10 cellular contexts compared by ENCODE assay signal in genomic region chr5:149264432-149265069, GRCh38. TPM values are rescaled to one million over a fixed set of nuclear protein-coding genes. Genes with fewer than 3 reads are reported as not detected.
DNase-seq lines count a peak whose midpoint lies in the region; ATAC-seq, FAIRE-seq and TF ChIP-seq lines count a peak whose summit lies in the region.
"Had no signal": no experiment of that assay in that cellular context is flagged by ENCODE, and none has a peak within 500 bp of the region (broad histone marks: within the 10 kb centered on the region; RNA-seq: fewer than 3 reads in every experiment).

No MANE protein-coding gene starts in this region.

- H2AK5ac ChIP-seq in mesenchymal stem cell (ENCODE audit: low read length, severe bottlenecking), result no peak overlapping the region

- H3K27me3 ChIP-seq in GM23338 (ENCODE audit: insufficient read depth) (peaks cover 9% of the 10 kb centered on the region), small intestine (ENCODE audit: control insufficient read depth in 2 of 2, insufficient read depth in 2 of 2, low read length in 2 of 2) (no peaks in the 10 kb centered on the region), mesenchymal stem cell (ENCODE audit: control insufficient read depth in 1 of 2, insufficient read depth in 1 of 2, low read length in 2 of 2) (peaks cover 0 to 28% of the 10 kb centered on the region in 2 experiments)

- peak; percentile 59 for DNase-seq in GM12865 (ENCODE audit: low read depth)
- peak; percentile 95 for DNase-seq in GM23338 (ENCODE audit: low spot score)
- peak; percentile 84 for DNase-seq in NCI-H1436 (lab: John Stamatoyannopoulos, UW)
- peak; percentile 65 for DNase-seq in activated CD4-positive, alpha-beta T cell treated with anti-CD3 and anti-CD28 coated beads, Interleukin-2, amount 10 ng/mL, durations not matched to agents 7 days and 5 days
- no peak for DNase-seq in fibroblast of pulmonary artery (ENCODE audit: low read depth)
- peak; percentile 41 for DNase-seq in small intestine
- no peak for DNase-seq in COLO829 (ENCODE audit: low spot score)
- no peak for DNase-seq in mesenchymal stem cell

- peak; percentile 99 for ATAC-seq in GM23338

- no peaks in the 10 kb centered on the region for H3F3A ChIP-seq in GM23338 (replicated peaks; ENCODE audit: low read depth)

- FAIRE-seq in small intestine (lab: Jason Lieb, UNC), result no peak

- no peak overlapping the region for H2BK5ac ChIP-seq in mesenchymal stem cell (ENCODE audit: low read depth, low read length, poor library complexity, severe bottlenecking)

- no peak overlapping the region for H3K23ac ChIP-seq in mesenchymal stem cell (ENCODE audit: low read length in 2 of 2)

- H2BK120ac ChIP-seq in mesenchymal stem cell (ENCODE audit: low read depth, low read length), result no peak overlapping the region

- H3K4me3 Mint-ChIP-seq in GM23338, result peak overlapping the region; percentile 55; the same call in 2 of the 3 replicates
- H3K4me3 Mint-ChIP-seq in activated CD4-positive, alpha-beta T cell treated with anti-CD3 and anti-CD28 coated beads, Interleukin-2, amount 10 ng/mL, durations not matched to agents 7 days and 5 days, result no peak overlapping the region

- H2AFZ ChIP-seq in GM23338, result peak overlapping the region; percentile 78; the same call in 1 of the 2 replicates
- H2AFZ ChIP-seq in mesenchymal stem cell (ENCODE audit: low read depth, low read length), result no peak overlapping the region

- H4K8ac ChIP-seq in mesenchymal stem cell (ENCODE audit: low read length), result no peak overlapping the region

- H3K9me3 Mint-ChIP-seq in GM23338, result no peaks in the 10 kb centered on the region
- no peaks in the 10 kb centered on the region for H3K9me3 Mint-ChIP-seq in activated CD4-positive, alpha-beta T cell treated with anti-CD3 and anti-CD28 coated beads, Interleukin-2, amount 10 ng/mL, durations not matched to agents 7 days and 5 days

- H3K27ac ChIP-seq in GM23338 (ENCODE audit: low read depth) (no peak overlapping the region), small intestine (ENCODE audit: low read depth in 1 of 2, low read length in 1 of 2) (no peak overlapping the region), mesenchymal stem cell (ENCODE audit: low read length, poor library complexity, severe bottlenecking) (no peak overlapping the region)
- H3K27ac ChIP-seq: neutrophil had no signal

- TF ChIP-seq CTCF in GM12865 (IDR thresholded peaks at IDR 0.05; ENCODE audit: insufficient read depth, low read depth, low read length, missing control alignments), result peak; percentile 60
- TF ChIP-seq CTCF in GM23338 (conservative IDR thresholded peaks at IDR 0.05; ENCODE audit: low read depth in 2 of 2), result peak; percentile 83 to 90
- peak; percentile 46 for TF ChIP-seq CTCF in fibroblast of pulmonary artery (IDR thresholded peaks at IDR 0.05; ENCODE audit: low read length, missing control alignments)

- H3K9me3 ChIP-seq in small intestine (ENCODE audit: control insufficient read depth, low read depth), result no peaks in the 10 kb centered on the region
- H3K9me3 ChIP-seq in mesenchymal stem cell (ENCODE audit: control insufficient read depth, low read length), result peaks cover 15% of the 10 kb centered on the region
- H3K9me3 ChIP-seq: neutrophil had no signal

- no peak overlapping the region for H3K27ac Mint-ChIP-seq in GM23338
- no peak overlapping the region for H3K27ac Mint-ChIP-seq in activated CD4-positive, alpha-beta T cell treated with anti-CD3 and anti-CD28 coated beads, Interleukin-2, amount 10 ng/mL, durations not matched to agents 7 days and 5 days

- H3K79me1 ChIP-seq in mesenchymal stem cell (replicated peaks; ENCODE audit: low read length, poor library complexity, severe bottlenecking), result no peaks in the 10 kb centered on the region

- no peak overlapping the region for H2BK15ac ChIP-seq in mesenchymal stem cell (ENCODE audit: low read depth, poor library complexity, severe bottlenecking)

- H3K4me3 ChIP-seq in GM12865 (ENCODE audit: low read depth, low read length) (no peak overlapping the region), GM23338 (no peak overlapping the region), fibroblast of pulmonary artery (replicated peaks; ENCODE audit: low read depth, low read length) (no peak overlapping the region), small intestine (ENCODE audit: low read depth in 1 of 2, low read length in 2 of 2) (no peak overlapping the region), mesenchymal stem cell (ENCODE audit: insufficient read depth in 1 of 2, low read depth in 1 of 2, low read length in 2 of 2) (no peak overlapping the region)

- peaks cover 7% of the 10 kb centered on the region for H3K27me3 Mint-ChIP-seq in GM23338 (ENCODE audit: insufficient read depth, low read depth, poor library complexity)
- H3K27me3 Mint-ChIP-seq in activated CD4-positive, alpha-beta T cell treated with anti-CD3 and anti-CD28 coated beads, Interleukin-2, amount 10 ng/mL, durations not matched to agents 7 days and 5 days, result peaks cover 10% of the 10 kb centered on the region

- POLR2A ChIA-PET in activated CD4-positive, alpha-beta T cell treated with anti-CD3 and anti-CD28 coated beads, Interleukin-2, amount 10 ng/mL, durations not matched to agents 7 days and 5 days (lab: Charles Lee), result no interaction called here

- no peak overlapping the region for H3K9ac ChIP-seq in mesenchymal stem cell (ENCODE audit: low read length)

- H3K14ac ChIP-seq in mesenchymal stem cell (ENCODE audit: low read length in 2 of 2), result no peak overlapping the region

- no peaks in the 10 kb centered on the region for H3K9me2 ChIP-seq in GM23338 (ENCODE audit: insufficient read depth)

- H3K4me2 ChIP-seq in GM23338, result 0 out of 2 replicates have a peak overlapping the region, but pooled peaks have one; percentile 25
- no peak overlapping the region for H3K4me2 ChIP-seq in mesenchymal stem cell (ENCODE audit: low read length, poor library complexity, severe bottlenecking)

- H3K4ac ChIP-seq in mesenchymal stem cell (ENCODE audit: low read depth in 1 of 2, low read length in 2 of 2), result no peak overlapping the region

- H3K4me1 Mint-ChIP-seq in GM23338, result peaks cover 10% of the 10 kb centered on the region
- peaks cover 4% of the 10 kb centered on the region for H3K4me1 Mint-ChIP-seq in activated CD4-positive, alpha-beta T cell treated with anti-CD3 and anti-CD28 coated beads, Interleukin-2, amount 10 ng/mL, durations not matched to agents 7 days and 5 days

- no peak overlapping the region for H3K18ac ChIP-seq in mesenchymal stem cell (ENCODE audit: low read depth in 1 of 2, low read length in 2 of 2)

- H3K79me2 ChIP-seq in GM23338 (replicated peaks; ENCODE audit: insufficient read depth), result no peaks in the 10 kb centered on the region

- H4K20me1 ChIP-seq in GM23338 (replicated peaks; ENCODE audit: insufficient read depth), result no peaks in the 10 kb centered on the region

- WGBS in small intestine, 3 donors, result 12 to 23% (median 14%) methylated on average over 12 of the region's 12 CpGs
- WGBS in mesenchymal stem cell, result 16% methylated on average over 12 of the region's 12 CpGs

- H3K4me1 ChIP-seq in GM23338 (ENCODE audit: insufficient read depth) (no peaks in the 10 kb centered on the region), small intestine (ENCODE audit: control insufficient read depth in 2 of 2, insufficient read depth in 1 of 2, low read depth in 1 of 2, low read length in 1 of 2) (no peaks in the 10 kb centered on the region), mesenchymal stem cell (ENCODE audit: control insufficient read depth, insufficient read depth, low read depth, low read length) (peaks cover 3% of the 10 kb centered on the region)

- H3K36me3 ChIP-seq in GM23338 (ENCODE audit: insufficient read depth) (no peaks in the 10 kb centered on the region), small intestine (ENCODE audit: control insufficient read depth in 2 of 2, insufficient read depth in 2 of 2, low read length in 2 of 2) (no peaks in the 10 kb centered on the region), mesenchymal stem cell (ENCODE audit: control insufficient read depth in 1 of 2, insufficient read depth in 2 of 2, low read depth in 1 of 2, low read length in 2 of 2) (no peaks in the 10 kb centered on the region)
- H3K36me3 ChIP-seq: neutrophil had no signal

- CTCF ChIA-PET in activated CD4-positive, alpha-beta T cell treated with anti-CD3 and anti-CD28 coated beads, Interleukin-2, amount 10 ng/mL, durations not matched to agents 7 days and 5 days (lab: Charles Lee), result interaction anchor here (0.8 to 1.3 kb wide), 4 partner anchors 10 to 100 kb away, joined by 3 to 6 read pairs (median 3); no protein-coding TSS in a partner anchor

- no peaks in the 10 kb centered on the region; the same call in 2 of the 3 replicates for H3K36me3 Mint-ChIP-seq in GM23338 (ENCODE audit: low read depth)
- H3K36me3 Mint-ChIP-seq in activated CD4-positive, alpha-beta T cell treated with anti-CD3 and anti-CD28 coated beads, Interleukin-2, amount 10 ng/mL, durations not matched to agents 7 days and 5 days (ENCODE audit: low read depth), result no peaks in the 10 kb centered on the region

- no peak overlapping the region for H4K91ac ChIP-seq in mesenchymal stem cell (ENCODE audit: low read length)

- H2BK12ac ChIP-seq in mesenchymal stem cell (ENCODE audit: low read length in 2 of 2), result no peak overlapping the region

TF ChIP-seq in GM23338, 12 proteins besides CTCF, POLR2A, EP300 and RAD21:
- TF ChIP-seq JUNB (IDR thresholded peaks at IDR 0.05; ENCODE audit: unreplicated experiment), result no peak
- no peak for TF ChIP-seq POLR2AphosphoS5 (IDR thresholded peaks at IDR 0.05; ENCODE audit: low read depth)
- no peak for TF ChIP-seq STAT1 (IDR thresholded peaks at IDR 0.05; ENCODE audit: unreplicated experiment)
- no peak for TF ChIP-seq EZH2 (IDR thresholded peaks at IDR 0.05; ENCODE audit: low read depth, unreplicated experiment)
- peak; percentile 12; the same call in 1 of the 2 replicates for TF ChIP-seq CREB1 (CRISPR knock-in tag; IDR thresholded peaks at IDR 0.05; ENCODE audit: low read depth)

RNA-seq across cellular contexts. Expression of gene AFAP1L1, which starts 7.1 kb away (rescaled TPM):
- 4.7 and 5.7 TPM in 2 replicates for total RNA-seq in GM23338 (2014; rRNA removed; shearing (Covaris generic))
- polyA plus RNA-seq in GM23338 (2016; fragmentation: Nextera tagmentation; extraction: Ambion mirVana) (2.8 and 3.2 TPM in 2 replicates), small intestine (1 to 10 TPM in 2 of 3 donors, not detected in 1; 1.6 to 8.5 TPM)
- total RNA-seq in activated CD4-positive, alpha-beta T cell treated with anti-CD3 and anti-CD28 coated beads, Interleukin-2, amount 10 ng/mL, durations not matched to agents 7 days and 5 days, result not detected
- polyA plus RNA-seq in mesenchymal stem cell (2013, experiment 1 of 2), result 10.1 TPM
- 9.8 TPM for polyA plus RNA-seq in mesenchymal stem cell (2013, experiment 2 of 2)
- total RNA-seq: T-helper 1 cell treated with Interleukin-12 subunit alpha and Interleukin-12 subunit beta and Interleukin-4 antibody, amounts not matched to agents 30 ng/mL and 1 ng/mL, for 36 hours had no signal

Comparison
In these comparisons a context has a peak if more than half of its experiments do, and no peak if none do; other contexts are left out.
1. DNase-seq: peak in GM12865 (single experiment), GM23338 (single experiment), NCI-H1436 (single experiment), activated CD4-positive, alpha-beta T cell treated with anti-CD3 and anti-CD28 coated beads, Interleukin-2, amount 10 ng/mL, durations not matched to agents 7 days and 5 days (single experiment) and small intestine (single experiment); none in fibroblast of pulmonary artery (single experiment), COLO829 (single experiment) and mesenchymal stem cell (single experiment).
2. Peak in every context shown above with its lines, with median percentiles within 50 percentile points of each other: CTCF ChIP-seq.